Comparison of ENCODE assay signal across 11 cellular contexts in the genomic region with DNA sequence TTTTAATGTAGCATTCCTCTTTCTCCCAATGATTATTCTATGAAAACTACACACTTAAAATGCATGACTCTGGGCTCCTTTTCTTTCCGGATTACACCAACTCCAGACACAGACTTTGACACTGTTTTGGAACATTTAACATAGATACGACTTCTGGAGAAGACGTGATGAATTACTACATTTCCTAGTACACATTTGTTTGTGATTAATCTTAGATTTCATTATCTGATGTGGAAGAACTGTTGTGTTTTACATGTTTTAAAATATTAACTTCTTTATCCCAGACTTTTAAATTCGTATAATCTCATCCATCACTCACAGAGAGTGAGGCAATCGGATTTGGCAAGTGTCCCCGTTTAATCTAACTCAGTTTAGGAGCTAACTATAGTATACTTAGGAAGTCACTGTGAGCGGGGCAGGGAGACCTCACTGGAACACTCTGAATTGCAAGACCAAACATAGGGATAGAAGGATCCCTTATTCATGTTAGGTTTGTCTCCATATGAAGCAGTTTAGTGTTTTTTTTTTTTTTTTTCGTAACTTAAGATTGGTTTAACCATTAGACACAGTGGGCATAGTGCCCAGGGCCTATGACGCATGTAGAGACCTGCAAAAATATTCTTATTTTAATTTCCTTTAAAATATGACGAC.
DNase-seq lines count a peak whose midpoint lies in the region; ATAC-seq and TF ChIP-seq lines count a peak whose summit lies in the region.
"Had no signal": no experiment of that assay in that cellular context is flagged by ENCODE, and none has a peak within 500 bp of the region (broad histone marks: within the 10 kb centered on the region; RNA-seq: fewer than 3 reads in every experiment).

No MANE protein-coding gene starts in this region.

- H3K36me3 ChIP-seq in ACC112 (ENCODE audit: insufficient read depth, low read length) (no peaks in the 10 kb centered on the region), muscle layer of duodenum (ENCODE audit: control insufficient read depth in 1 of 2, insufficient read depth in 2 of 2, low read length in 2 of 2) (no peaks in the 10 kb centered on the region)
- H3K36me3 ChIP-seq: tibial nerve had no signal

- peak overlapping the region; percentile 78 for H3K27ac ChIP-seq in ACC112 (ENCODE audit: low read depth, low read length)
- peak overlapping the region; percentile 72 for H3K27ac ChIP-seq in muscle layer of duodenum (ENCODE audit: low read length)
- H3K27ac ChIP-seq: psoas muscle had no signal

- H3K27me3 ChIP-seq in ACC112 (ENCODE audit: insufficient read depth, low read length) (no peaks in the 10 kb centered on the region), muscle layer of duodenum (ENCODE audit: low read depth, low read length) (no peaks in the 10 kb centered on the region)
- H3K27me3 ChIP-seq: tibial nerve had no signal

- no peak for TF ChIP-seq CTCF in fibroblast of villous mesenchyme (IDR thresholded peaks at IDR 0.05; ENCODE audit: insufficient read depth, low read depth, low read length)

- H3K9me3 ChIP-seq in muscle layer of duodenum (ENCODE audit: control insufficient read depth in 1 of 2, low read length in 2 of 2) = no peaks in the 10 kb centered on the region
- H3K9me3 ChIP-seq: psoas muscle, tibial nerve had no signal

- peak; percentile 11 for DNase-seq in RPMI7951 (ENCODE audit: low read depth)
- DNase-seq in fibroblast of villous mesenchyme (ENCODE audit: low read depth) = peak; percentile 80
- no peak for DNase-seq in activated T-cell treated with anti-CD3 and anti-CD28 coated beads, Interleukin-2, amount 50 U/mL, for 4 hours
- no peak for DNase-seq in activated T-helper 2 cell treated with anti-CD3 and anti-CD28 coated beads, Interferon-gamma antibody, Interleukin-2, Interleukin-4, amounts not matched to agents 10 μg/mL and 5 μg/mL and 100 μg/mL, durations not matched to agents 14 hours and 24 hours and 36 hours (ENCODE audit: low spot score)
- DNase-seq in left lobe of liver (ENCODE audit: low spot score) = no peak

- intact Hi-C loops in activated T-helper 2 cell treated with anti-CD3 and anti-CD28 coated beads, Interferon-gamma antibody, Interleukin-2, Interleukin-4, amounts not matched to agents 10 μg/mL and 5 μg/mL and 100 μg/mL, durations not matched to agents 14 hours and 24 hours and 36 hours (cut with micrococcal nuclease) = no loop called here

- peak overlapping the region; percentile 95 for H2AFZ ChIP-seq in ACC112 (ENCODE audit: low read length, unreplicated experiment)

- H3K9me3 Mint-ChIP-seq in activated T-cell treated with anti-CD3 and anti-CD28 coated beads, Interleukin-2, amount 50 U/mL, for 4 hours = peaks cover 4% of the 10 kb centered on the region
- H3K9me3 Mint-ChIP-seq in activated T-helper 2 cell treated with anti-CD3 and anti-CD28 coated beads, Interferon-gamma antibody, Interleukin-2, Interleukin-4, amounts not matched to agents 10 μg/mL and 5 μg/mL and 100 μg/mL, durations not matched to agents 14 hours and 24 hours and 36 hours = no peaks in the 10 kb centered on the region

- H3K79me2 ChIP-seq in ACC112 (ENCODE audit: control insufficient read depth, insufficient read depth, low read length, unreplicated experiment) = no peaks in the 10 kb centered on the region

- H3K27me3 Mint-ChIP-seq in activated T-cell treated with anti-CD3 and anti-CD28 coated beads, Interleukin-2, amount 50 U/mL, for 4 hours (ENCODE audit: low read depth) = no peaks in the 10 kb centered on the region
- H3K27me3 Mint-ChIP-seq in activated T-helper 2 cell treated with anti-CD3 and anti-CD28 coated beads, Interferon-gamma antibody, Interleukin-2, Interleukin-4, amounts not matched to agents 10 μg/mL and 5 μg/mL and 100 μg/mL, durations not matched to agents 14 hours and 24 hours and 36 hours (ENCODE audit: low read depth) = no peaks in the 10 kb centered on the region

- peak overlapping the region; percentile 43 for H3K4me3 ChIP-seq in ACC112 (ENCODE audit: low read depth, low read length)
- no peak overlapping the region for H3K4me3 ChIP-seq in fibroblast of villous mesenchyme (ENCODE audit: low read depth, low read length)
- H3K4me3 ChIP-seq in muscle layer of duodenum (ENCODE audit: low read depth in 1 of 2, low read length in 2 of 2) = peak overlapping the region; percentile 7 to 9
- H3K4me3 ChIP-seq: psoas muscle, tibial nerve had no signal

- peaks cover 19% of the 10 kb centered on the region for H3K4me1 ChIP-seq in ACC112 (ENCODE audit: control insufficient read depth, insufficient read depth, low read length, unreplicated experiment)
- peaks cover 0 to 13% of the 10 kb centered on the region in 2 donors for H3K4me1 ChIP-seq in muscle layer of duodenum (ENCODE audit: control insufficient read depth in 1 of 2, insufficient read depth in 2 of 2, low read length in 2 of 2)
- H3K4me1 ChIP-seq: psoas muscle, tibial nerve had no signal

- H3K36me3 Mint-ChIP-seq in activated T-cell treated with anti-CD3 and anti-CD28 coated beads, Interleukin-2, amount 50 U/mL, for 4 hours (ENCODE audit: insufficient read depth) = no peaks in the 10 kb centered on the region
- no peaks in the 10 kb centered on the region for H3K36me3 Mint-ChIP-seq in activated T-helper 2 cell treated with anti-CD3 and anti-CD28 coated beads, Interferon-gamma antibody, Interleukin-2, Interleukin-4, amounts not matched to agents 10 μg/mL and 5 μg/mL and 100 μg/mL, durations not matched to agents 14 hours and 24 hours and 36 hours (ENCODE audit: low read depth)

- no peak for ATAC-seq in activated T-cell treated with anti-CD3 and anti-CD28 coated beads, Interleukin-2, amount 50 U/mL, for 4 hours
- ATAC-seq in left lobe of liver (no peak), HG03521 (IDR thresholded peaks at IDR 0.05; ENCODE audit: unreplicated experiment) (no peak)
- ATAC-seq: esophagus mucosa, psoas muscle had no signal

- no peak overlapping the region for H3K27ac Mint-ChIP-seq in activated T-helper 2 cell treated with anti-CD3 and anti-CD28 coated beads, Interferon-gamma antibody, Interleukin-2, Interleukin-4, amounts not matched to agents 10 μg/mL and 5 μg/mL and 100 μg/mL, durations not matched to agents 14 hours and 24 hours and 36 hours

- no peak overlapping the region for H3K4me3 Mint-ChIP-seq in activated T-cell treated with anti-CD3 and anti-CD28 coated beads, Interleukin-2, amount 50 U/mL, for 4 hours
- no peak overlapping the region for H3K4me3 Mint-ChIP-seq in activated T-helper 2 cell treated with anti-CD3 and anti-CD28 coated beads, Interferon-gamma antibody, Interleukin-2, Interleukin-4, amounts not matched to agents 10 μg/mL and 5 μg/mL and 100 μg/mL, durations not matched to agents 14 hours and 24 hours and 36 hours (ENCODE audit: low read depth)

- H3K4me1 Mint-ChIP-seq in activated T-cell treated with anti-CD3 and anti-CD28 coated beads, Interleukin-2, amount 50 U/mL, for 4 hours (ENCODE audit: low read depth) = no peaks in the 10 kb centered on the region
- H3K4me1 Mint-ChIP-seq in activated T-helper 2 cell treated with anti-CD3 and anti-CD28 coated beads, Interferon-gamma antibody, Interleukin-2, Interleukin-4, amounts not matched to agents 10 μg/mL and 5 μg/mL and 100 μg/mL, durations not matched to agents 14 hours and 24 hours and 36 hours (ENCODE audit: low read depth) = no peaks in the 10 kb centered on the region

Comparison
In these comparisons a context has a peak if more than half of its experiments do, and no peak if none do; other contexts are left out.
1. DNase-seq: peak in RPMI7951 (single experiment) and fibroblast of villous mesenchyme (single experiment); none in activated T-cell treated with anti-CD3 and anti-CD28 coated beads, Interleukin-2, amount 50 U/mL, for 4 hours (single experiment), activated T-helper 2 cell treated with anti-CD3 and anti-CD28 coated beads, Interferon-gamma antibody, Interleukin-2, Interleukin-4, amounts not matched to agents 10 μg/mL and 5 μg/mL and 100 μg/mL, durations not matched to agents 14 hours and 24 hours and 36 hours (single experiment) and left lobe of liver (single experiment).